In the genomic region with DNA sequence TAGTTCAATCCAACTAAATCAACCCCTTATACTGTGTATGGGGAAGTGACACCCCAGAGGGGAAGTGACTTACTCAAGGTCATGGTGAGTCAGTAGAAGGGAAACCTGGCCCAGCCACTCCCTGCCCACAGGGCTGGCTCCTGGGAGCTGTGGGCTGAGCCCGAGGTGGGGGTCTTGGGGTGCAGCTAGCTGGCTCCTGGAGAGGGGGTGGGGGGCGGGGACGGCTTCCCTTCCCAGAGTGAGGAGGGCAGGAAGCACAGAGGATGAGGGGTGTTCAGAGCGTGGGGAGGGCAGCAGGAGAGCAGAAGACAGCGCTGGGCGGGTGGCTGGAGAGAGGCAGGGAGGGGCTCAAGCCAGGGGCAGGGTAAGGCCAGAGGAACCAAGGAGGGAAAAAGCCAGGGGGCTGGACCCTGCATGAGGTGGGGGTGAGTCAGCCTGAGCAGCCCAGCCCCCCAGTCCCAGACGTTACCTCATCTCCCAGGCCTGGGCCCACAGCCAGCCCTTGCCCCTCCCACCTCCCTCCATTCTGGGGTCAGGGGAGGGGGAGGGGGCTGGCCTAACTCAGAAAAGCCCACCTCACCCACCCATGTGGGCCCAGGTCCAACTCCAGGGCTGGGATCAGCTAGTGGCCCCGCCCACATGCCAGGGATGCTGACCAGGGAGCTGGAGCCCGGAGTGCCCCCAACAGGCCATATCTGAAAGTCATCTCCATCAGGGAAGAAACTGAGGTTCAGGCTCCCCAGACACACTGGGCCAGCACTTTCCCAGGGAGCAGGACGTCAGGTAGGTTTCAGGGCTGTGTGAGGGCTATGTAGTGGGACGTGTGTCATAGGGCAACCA, we compare ENCODE assay signal across 1 cellular context.
TF ChIP-seq lines count a peak whose summit lies in the region.

No MANE protein-coding gene starts in this region.

TF ChIP-seq in endothelial cell of umbilical vein, 7 proteins besides CTCF, POLR2A, EP300 and RAD21:
- TF ChIP-seq GATA2 (IDR thresholded peaks at IDR 0.05; ENCODE audit: insufficient read depth, insufficient read length, low read depth, low read length) (no peak), FOS (IDR thresholded peaks at IDR 0.05; ENCODE audit: borderline replicate concordance, insufficient read depth, low read length) (peak; percentile 72), POLR2AphosphoS5 (IDR thresholded peaks at IDR 0.05; ENCODE audit: insufficient read depth, low read depth, low read length) (peak; percentile 88), JUN (IDR thresholded peaks at IDR 0.05; ENCODE audit: borderline replicate concordance, insufficient read depth, insufficient read length, low read depth) (peak; percentile 71), EZH2 (IDR thresholded peaks at IDR 0.05; ENCODE audit: borderline replicate concordance, low read depth, low read length, severe bottlenecking) (no peak), MYC (IDR thresholded peaks at IDR 0.05; ENCODE audit: low read depth, low read length) (peak; percentile 8)
- TF ChIP-seq, protein P1, sequence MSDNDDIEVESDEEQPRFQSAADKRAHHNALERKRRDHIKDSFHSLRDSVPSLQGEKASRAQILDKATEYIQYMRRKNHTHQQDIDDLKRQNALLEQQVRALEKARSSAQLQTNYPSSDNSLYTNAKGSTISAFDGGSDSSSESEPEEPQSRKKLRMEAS (IDR thresholded peaks at IDR 0.05; ENCODE audit: insufficient read depth, insufficient read length), result no peak
TF ChIP-seq in endothelial cell of umbilical vein: peak in this region for 4.
